ENCODE assay signal across 8 cellular contexts in genomic region chr17:51258756-51259573, GRCh38. TPM values are rescaled to one million over a fixed set of nuclear protein-coding genes. Genes with fewer than 3 reads are reported as not detected.
DNase-seq lines count a peak whose midpoint lies in the region; ATAC-seq, FAIRE-seq and TF ChIP-seq lines count a peak whose summit lies in the region.

No MANE protein-coding gene starts in this region.

- peak overlapping the region in 3 of 4 donors; percentile 95 to 99 (median 99) for H3K27ac ChIP-seq in body of pancreas
- peak overlapping the region; percentile 11 to 47 for H3K27ac ChIP-seq in kidney (ENCODE audit: low read depth in 2 of 2, low read length in 2 of 2)

- no peak for FAIRE-seq in kidney (lab: Jason Lieb, UNC)

- peak overlapping the region; percentile 29 to 80 for H3K9ac ChIP-seq in kidney (ENCODE audit: low read length in 2 of 2)

- intact Hi-C loops in body of pancreas (cut with DNase I) = no loop called here
- intact Hi-C loops in kidney (cut with DNase I) = no loop called here

- no peak for ATAC-seq in body of pancreas
- no peak for ATAC-seq in HG03045 (IDR thresholded peaks at IDR 0.05; ENCODE audit: unreplicated experiment)
- ATAC-seq in GM21381 (IDR thresholded peaks at IDR 0.05; ENCODE audit: unreplicated experiment) = no peak

- peak; percentile 22 to 47 for DNase-seq in NCI-H526 (lab: John Stamatoyannopoulos, UW)
- DNase-seq in NCI-H526 treated with DMSO at 0.1 percent for 48 hours (lab: John Stamatoyannopoulos, UW) = no peak
- DNase-seq in NCI-H748 treated with DMSO at 0.1 percent for 48 hours (lab: John Stamatoyannopoulos, UW) = peak; percentile 1
- DNase-seq in body of pancreas = peak; percentile 17 to 37 (median 23)
- peak; percentile 80 for DNase-seq in kidney
- peak; percentile 33 for DNase-seq in stimulated activated CD8-positive, alpha-beta memory T cell treated with anti-CD3 and anti-CD28 coated beads, Interleukin-4, amount 100 ng/mL, for 48 hours

- H3K36me3 ChIP-seq in body of pancreas (replicated peaks in 1 of 2; ENCODE audit: insufficient read depth in 1 of 2, low read depth in 2 of 2) = no peaks in the 10 kb centered on the region
- peaks cover 4 to 5% of the 10 kb centered on the region in 2 donors for H3K36me3 ChIP-seq in kidney (ENCODE audit: control insufficient read depth in 1 of 2, insufficient read depth in 2 of 2, low read length in 2 of 2)

- H3K9me3 ChIP-seq in body of pancreas (no peaks in the 10 kb centered on the region), kidney (ENCODE audit: control insufficient read depth in 1 of 2, low read length in 2 of 2) (no peaks in the 10 kb centered on the region)

- peak overlapping the region; percentile 89 to 96 for H3K4me3 ChIP-seq in body of pancreas
- peak overlapping the region; percentile 84 to 99 for H3K4me3 ChIP-seq in kidney (ENCODE audit: low read length in 2 of 2)

- H3K27me3 ChIP-seq in body of pancreas = no peaks in the 10 kb centered on the region

- peaks cover 63% of the 10 kb centered on the region for H3K4me1 ChIP-seq in body of pancreas
- peaks cover 16 to 36% of the 10 kb centered on the region in 2 donors for H3K4me1 ChIP-seq in kidney (ENCODE audit: control insufficient read depth in 1 of 2, insufficient read depth in 1 of 2, low read depth in 1 of 2, low read length in 2 of 2)

- TF ChIP-seq CTCF in body of pancreas (IDR thresholded peaks at IDR 0.05) (no peak), kidney (IDR thresholded peaks at IDR 0.05; ENCODE audit: borderline replicate concordance, extremely low read depth, insufficient read depth) (no peak)

- TF ChIP-seq POLR2A in body of pancreas (IDR thresholded peaks at IDR 0.05) = no peak

- 0 to 1% methylated on average over 13 to 18 of the region's 18 CpGs for WGBS in body of pancreas, 2 donors

RNA-seq across cellular contexts. Expression of gene MBTD1, which starts 0.9 kb away (rescaled TPM):
- total RNA-seq in body of pancreas = 10 to 100 TPM; 15.5 to 16.9 TPM
- total RNA-seq in kidney = 14.9 TPM
- 4.8 TPM for polyA plus RNA-seq in kidney (ENCODE audit: insufficient read depth, low read depth, low replicate concordance)

RNA-seq across cellular contexts. Expression of gene UTP18, which starts 1.4 kb away (rescaled TPM):
- 10 to 100 TPM; 18.9 to 22.1 TPM for total RNA-seq in body of pancreas
- 31.1 TPM for total RNA-seq in kidney
- 28.8 TPM for polyA plus RNA-seq in kidney (ENCODE audit: insufficient read depth, low read depth, low replicate concordance)
